Comparison of ENCODE assay signal across 23 cellular contexts in genomic region chr13:76470991-76471390, GRCh38.
"Had no signal": no experiment of that assay in that cellular context is flagged by ENCODE, and none has a peak within 500 bp of the region (broad histone marks: within the 10 kb centered on the region; RNA-seq: fewer than 3 reads in every experiment).

No MANE protein-coding gene starts in this region.

- DNase-seq: activated CD4-positive, alpha-beta T cell treated with anti-CD3 and anti-CD28 coated beads for 1 hour; activated CD4-positive, alpha-beta T cell treated with anti-CD3 and anti-CD28 coated beads, Interleukin-2, amount 50 U/mL, for 1 hour; activated CD8-positive, alpha-beta T cell treated with anti-CD3 and anti-CD28 coated beads for 36 hours; activated naive CD8-positive, alpha-beta T cell treated with anti-CD3 and anti-CD28 coated beads, Interleukin-2, amount 50 U/mL, for 24 hours; activated T-cell treated with anti-CD3 and anti-CD28 coated beads, Interleukin-2, amount 50 U/mL, for 4 hours; dorsolateral prefrontal cortex; effector memory CD4-positive, alpha-beta T cell; erythroblast; gastrocnemius medialis; glutamatergic neuron; islet precursor cell; left ventricle myocardium inferior; midbrain; naive thymus-derived CD4-positive, alpha-beta T cell; occipital lobe; right cardiac atrium; spleen; stimulated activated CD4-positive, alpha-beta T cell treated with anti-CD3 and anti-CD28 coated beads, Interleukin-2, amount 100 ng/mL, for 48 hours; stimulated activated naive CD4-positive, alpha-beta T cell treated with Interleukin-2 at 50 U/mL for 16 hours; T-helper 2 cell; uterus had no signal

- H3K27me3 ChIP-seq: dorsolateral prefrontal cortex, gastrocnemius medialis, spleen, uterus had no signal

- H3K27ac ChIP-seq: coronary artery, gastrocnemius medialis, left ventricle myocardium inferior, spleen, uterus had no signal

- H3K4me1 ChIP-seq: spleen, uterus had no signal

- ATAC-seq: activated CD8-positive, alpha-beta T cell treated with anti-CD3 and anti-CD28 coated beads for 36 hours; activated naive CD8-positive, alpha-beta T cell treated with anti-CD3 and anti-CD28 coated beads, Interleukin-2, amount 50 U/mL, for 24 hours; activated T-cell treated with anti-CD3 and anti-CD28 coated beads, Interleukin-2, amount 50 U/mL, for 4 hours; gastrocnemius medialis; naive thymus-derived CD4-positive, alpha-beta T cell; right cardiac atrium had no signal

- H3K9me3 ChIP-seq: gastrocnemius medialis, left ventricle myocardium inferior, spleen, uterus had no signal

- H3K36me3 ChIP-seq: gastrocnemius medialis, left ventricle myocardium inferior, spleen, uterus had no signal

- H3K4me3 ChIP-seq: coronary artery, dorsolateral prefrontal cortex, gastrocnemius medialis, left ventricle myocardium inferior, lung, spleen, uterus had no signal
